In the genomic region with DNA sequence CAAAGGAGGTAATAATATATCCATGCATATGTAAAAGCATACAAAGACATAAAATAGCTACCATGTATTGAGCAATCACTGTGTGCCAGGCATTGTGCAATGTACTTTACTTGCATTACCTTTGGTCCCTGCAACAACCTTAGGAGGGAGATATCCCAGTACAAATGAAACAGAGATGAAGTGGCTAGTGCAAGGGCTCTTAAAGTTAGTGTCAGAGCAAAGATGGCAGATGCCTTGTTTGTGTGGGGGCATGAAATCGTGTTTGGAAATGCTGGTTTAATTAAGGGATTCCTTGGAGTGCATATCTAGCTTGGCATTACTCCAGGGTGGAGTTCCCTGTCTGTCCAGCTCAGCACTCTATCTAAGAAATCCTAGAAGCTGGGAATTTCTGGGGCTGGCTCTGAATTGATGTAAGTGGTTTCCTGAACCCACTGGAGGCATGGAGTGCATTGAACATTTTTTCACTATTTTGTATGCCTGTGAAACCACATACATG, we compare ENCODE assay signal across 21 cellular contexts. TPM values are rescaled to one million over a fixed set of nuclear protein-coding genes. Genes with fewer than 3 reads are reported as not detected.
DNase-seq lines count a peak whose midpoint lies in the region; ATAC-seq and TF ChIP-seq lines count a peak whose summit lies in the region.
"Had no signal": no experiment of that assay in that cellular context is flagged by ENCODE, and none has a peak within 500 bp of the region (broad histone marks: within the 10 kb centered on the region; RNA-seq: fewer than 3 reads in every experiment).

No MANE protein-coding gene starts in this region.

- TF ChIP-seq CTCF in AG09319 (IDR thresholded peaks at IDR 0.05; ENCODE audit: low read depth, low read length): no peak
- no peak for TF ChIP-seq CTCF in hepatocyte (IDR thresholded peaks at IDR 0.05; ENCODE audit: poor library complexity)

- H3K9me3 ChIP-seq in hepatocyte (ENCODE audit: low read depth): no peaks in the 10 kb centered on the region
- H3K9me3 ChIP-seq: esophagus squamous epithelium, ovary, testis had no signal

- H3K36me3 ChIP-seq in hepatocyte (replicated peaks; ENCODE audit: insufficient read depth, low read depth): no peaks in the 10 kb centered on the region
- H3K36me3 ChIP-seq: ovary had no signal

- H3K9me2 ChIP-seq in hepatocyte (replicated peaks; ENCODE audit: insufficient read depth): no peaks in the 10 kb centered on the region

- DNase-seq in AG09319 (ENCODE audit: extremely low read depth, low read depth) (peak; percentile 23), HT1080 (ENCODE audit: low read depth) (peak; percentile 1), amniotic epithelial cell (ENCODE audit: low read depth) (peak; percentile 58), hepatocyte (ENCODE audit: low spot score) (peak; percentile 10), ecto neural progenitor cell (ENCODE audit: low spot score) (no peak)
- DNase-seq: activated effector memory CD4-positive, alpha-beta T cell treated with anti-CD3 and anti-CD28 coated beads, Interleukin-2, amount 50 U/mL, for 16 hours; aorta; dermis blood vessel endothelial cell; esophagus squamous epithelium; H7; left cardiac atrium; NCI-H2081 treated with DMSO at 0.1 percent for 48 hours; NCI-H82; ovary; stimulated activated CD4-positive, alpha-beta T cell treated with anti-CD3 and anti-CD28 coated beads, Interleukin-4, amount 100 ng/mL, for 24 hours; stimulated activated CD8-positive, alpha-beta memory T cell treated with anti-CD3 and anti-CD28 coated beads, Interleukin-4, amount 100 ng/mL, for 48 hours; testis had no signal

- H3K27me3 ChIP-seq in hepatocyte: no peaks in the 10 kb centered on the region
- H3K27me3 ChIP-seq: esophagus squamous epithelium, ovary, testis had no signal

- H3K27ac ChIP-seq in hepatocyte: no peak overlapping the region
- H3K27ac ChIP-seq: esophagus squamous epithelium, ovary, testis had no signal

- ATAC-seq in GM19463 (IDR thresholded peaks at IDR 0.05; ENCODE audit: unreplicated experiment): no peak
- ATAC-seq in GM21825 (IDR thresholded peaks at IDR 0.05; ENCODE audit: unreplicated experiment): no peak
- no peak for ATAC-seq in GM18498 (IDR thresholded peaks at IDR 0.05; ENCODE audit: unreplicated experiment)
- ATAC-seq: activated CD4-positive, CD25-positive, alpha-beta regulatory T cell treated with anti-CD3 and anti-CD28 coated beads, Interleukin-2, amount 50 U/mL, for 24 hours; left cardiac atrium had no signal

- peaks cover 89% of the 10 kb centered on the region for H3K79me2 ChIP-seq in hepatocyte

- peak overlapping the region; percentile 28 for H3K4me2 ChIP-seq in hepatocyte

- H4K20me1 ChIP-seq in hepatocyte (ENCODE audit: insufficient read depth, poor library complexity, severe bottlenecking): no peaks in the 10 kb centered on the region

- H3K4me3 ChIP-seq in hepatocyte: no peak overlapping the region
- H3K4me3 ChIP-seq: esophagus squamous epithelium, ovary, testis had no signal

- WGBS in hepatocyte (ENCODE audit: low lambda C conversion rate, missing lambda C conversion rate): 70% methylated on average over 1 of the region's 1 CpG

- no peak overlapping the region for H2AFZ ChIP-seq in hepatocyte

- peaks cover 9% of the 10 kb centered on the region for H3K4me1 ChIP-seq in hepatocyte (ENCODE audit: insufficient read depth)

RNA-seq across cellular contexts. Expression of a gene that starts 9.8 kb away (rescaled TPM):
- total RNA-seq in HT1080 (2014; rRNA removed; shearing (Covaris generic)): 2.1 and 2.5 TPM in 2 replicates
- polyA plus RNA-seq in HT1080 (2015; cell fraction: cytosol; rRNA removed): 4.2 and 4.6 TPM in 2 replicates
- polyA plus RNA-seq in HT1080 (2015; cell fraction: nucleus; rRNA removed): 2.6 TPM in 2 replicates
- total RNA-seq in hepatocyte: 34.0 and 36.9 TPM in 2 replicates
- 20.3 and 20.8 TPM in 2 replicates for polyA plus RNA-seq in hepatocyte

RNA-seq across cellular contexts. Expression of a gene that starts 48.4 kb away (rescaled TPM):
- total RNA-seq in HT1080 (2014; rRNA removed; shearing (Covaris generic)): 10.2 and 13.6 TPM in 2 replicates
- 16.7 and 21.1 TPM in 2 replicates for polyA plus RNA-seq in HT1080 (2015; cell fraction: cytosol; rRNA removed)
- polyA plus RNA-seq in HT1080 (2015; cell fraction: nucleus; rRNA removed): 117 and 138 TPM in 2 replicates
- 12.2 and 17.4 TPM in 2 replicates for total RNA-seq in hepatocyte
- polyA plus RNA-seq in hepatocyte: 18.3 and 18.8 TPM in 2 replicates

Comparison
In these comparisons a context has a peak if more than half of its experiments do, and no peak if none do; other contexts are left out.
1. RNA of a gene that starts 9.8 kb away (total RNA-seq): 34.0 to 36.9 TPM in hepatocyte; 2.1 to 2.5 TPM in HT1080; every median in the first group is over 10 times any median in the second.